31 cellular contexts compared by ENCODE assay signal in genomic region chr9:99447951-99448350, GRCh38.
"Had no signal": no experiment of that assay in that cellular context is flagged by ENCODE, and none has a peak within 500 bp of the region (broad histone marks: within the 10 kb centered on the region; RNA-seq: fewer than 3 reads in every experiment).

No MANE protein-coding gene starts in this region.

- H3K27ac ChIP-seq: adrenal gland, ascending aorta, body of pancreas, brain microvascular endothelial cell, breast epithelium, cardiac muscle cell had no signal

- DNase-seq: activated effector memory CD4-positive, alpha-beta T cell treated with anti-CD3 and anti-CD28 coated beads, Interleukin-2, amount 50 U/mL, for 16 hours; activated effector memory CD4-positive, alpha-beta T cell treated with Interleukin-2 at 50 U/mL for 16 hours; activated gamma-delta T cell; activated gamma-delta T cell treated with Interleukin-2 at 50 U/mL for 16 hours; activated naive CD4-positive, alpha-beta T cell; activated naive CD4-positive, alpha-beta T cell treated with anti-CD3 and anti-CD28 coated beads for 36 hours; activated naive CD4-positive, alpha-beta T cell treated with anti-CD3 and anti-CD28 coated beads, Interleukin-2, amount 10 ng/mL, durations not matched to agents 7 days and 5 days; activated naive CD4-positive, alpha-beta T cell treated with anti-CD3 and anti-CD28 coated beads, Interleukin-2, amount 50 U/mL, for 16 hours; activated naive CD4-positive, alpha-beta T cell treated with Interleukin-2 at 50 U/mL for 16 hours; activated naive CD8-positive, alpha-beta T cell treated with anti-CD3 and anti-CD28 coated beads for 36 hours; activated naive CD8-positive, alpha-beta T cell treated with anti-CD3 and anti-CD28 coated beads, Interleukin-2, amount 10 ng/mL, durations not matched to agents 7 days and 5 days; activated naive CD8-positive, alpha-beta T cell treated with anti-CD3 and anti-CD28 coated beads, Interleukin-2, amount 50 U/mL, for 24 hours; activated T-cell treated with anti-CD3 and anti-CD28 coated beads, Interleukin-2, amount 50 U/mL, for 24 hours; activated T-cell treated with anti-CD3 and anti-CD28 coated beads, Interleukin-2, amount 50 U/mL, for 4 hours; activated T-cell treated with anti-CD3 and anti-CD28 coated beads, Interleukin-2, amount 50 U/mL, for 48 hours; activated T-cell treated with anti-CD3 and anti-CD28 coated beads, Interleukin-2, amount 50 U/mL, for 72 hours; adrenal gland; amniotic stem cell; amygdala; anterior cingulate cortex; aorta; body of pancreas; brain microvascular endothelial cell; caudate nucleus; central memory CD4-positive, alpha-beta T cell; cerebellar nuclear complex had no signal

- H3K36me3 ChIP-seq: adrenal gland, ascending aorta, brain microvascular endothelial cell, breast epithelium, cardiac muscle cell had no signal

- H3K9me3 ChIP-seq: adrenal gland, ascending aorta, body of pancreas, breast epithelium had no signal

- H3K27me3 ChIP-seq: adrenal gland, ascending aorta, body of pancreas, brain microvascular endothelial cell, breast epithelium, cardiac muscle cell had no signal

- H3K4me3 ChIP-seq: adrenal gland, ascending aorta, body of pancreas, breast epithelium, cardiac muscle cell had no signal

- ATAC-seq: activated naive CD4-positive, alpha-beta T cell treated with anti-CD3 and anti-CD28 coated beads, Interleukin-2, amount 50 U/mL, for 72 hours; activated naive CD8-positive, alpha-beta T cell treated with anti-CD3 and anti-CD28 coated beads, Interleukin-2, amount 50 U/mL, for 24 hours; activated T-cell treated with anti-CD3 and anti-CD28 coated beads, Interleukin-2, amount 50 U/mL, for 4 hours; activated T-cell treated with anti-CD3 and anti-CD28 coated beads, Interleukin-2, amount 50 U/mL, for 72 hours; activated T-helper 17 cell treated with anti-CD3 and anti-CD28 coated beads, Interleukin-2, amount 50 U/mL, for 72 hours; body of pancreas had no signal

- H3K4me1 ChIP-seq: adrenal gland, ascending aorta, body of pancreas, breast epithelium had no signal
